Comparison of ENCODE assay signal across 18 cellular contexts in genomic region chr13:48816696-48817095, GRCh38.
DNase-seq lines count a peak whose midpoint lies in the region; ATAC-seq, FAIRE-seq and TF ChIP-seq lines count a peak whose summit lies in the region.
"Had no signal": no experiment of that assay in that cellular context is flagged by ENCODE, and none has a peak within 500 bp of the region (broad histone marks: within the 10 kb centered on the region; RNA-seq: fewer than 3 reads in every experiment).

No MANE protein-coding gene starts in this region.

- H3K36me3 ChIP-seq in HEK293 (ENCODE audit: control insufficient read depth in 2 of 2, insufficient read depth in 1 of 2, low read length in 2 of 2) (no peaks in the 10 kb centered on the region), HepG2 (replicated peaks in 1 of 2; ENCODE audit: control insufficient read depth in 1 of 2, insufficient read depth in 2 of 2, low read length in 2 of 2) (no peaks in the 10 kb centered on the region)
- H3K36me3 ChIP-seq: prostate gland had no signal

- no peak overlapping the region for H3K27ac ChIP-seq in HEK293 (ENCODE audit: extremely low read depth, low read depth, low read length)
- H3K27ac ChIP-seq in HepG2 (ENCODE audit: extremely low read length, insufficient read depth, low read length) = no peak overlapping the region
- H3K27ac ChIP-seq: 22Rv1, HL-60, prostate gland had no signal

- FAIRE-seq in HepG2 (lab: Jason Lieb, UNC) = no peak

- H3K4me3 Mint-ChIP-seq in natural killer cell treated with Interleukin-12 subunit alpha and Interleukin-12 subunit beta and Interleukin-15 and Interleukin-18, amount 100 ng/mL, for 72 hours = no peak overlapping the region

- H4K20me1 ChIP-seq in HepG2 (ENCODE audit: insufficient read depth, low read length) = no peaks in the 10 kb centered on the region

- H3K27ac Mint-ChIP-seq in natural killer cell treated with Interleukin-12 subunit alpha and Interleukin-12 subunit beta and Interleukin-15 and Interleukin-18, amount 100 ng/mL, for 72 hours = no peak overlapping the region

- ATAC-seq in SK-N-SH treated with all-trans-retinoic acid at 6 μM for 48 hours = peak; percentile 25; the same call in 1 of the 3 replicates
- no peak for ATAC-seq in HepG2
- no peak for ATAC-seq in natural killer cell treated with Interleukin-12 subunit alpha and Interleukin-12 subunit beta and Interleukin-15 and Interleukin-18, amount 100 ng/mL, for 72 hours
- ATAC-seq: left cardiac atrium had no signal

- no peak for TF ChIP-seq EP300 in HepG2 (IDR thresholded peaks at IDR 0.05; ENCODE audit: low read depth in 2 of 2, low read length in 2 of 2)
- no peak for TF ChIP-seq EP300 in HepG2 (CRISPR knock-in tag; IDR thresholded peaks at IDR 0.05; ENCODE audit: borderline replicate concordance)

- no peaks in the 10 kb centered on the region for H3K79me2 ChIP-seq in HepG2 (ENCODE audit: insufficient read depth, low read length)

- peaks cover 12 to 14% of the 10 kb centered on the region in 2 donors for H3K27me3 Mint-ChIP-seq in natural killer cell treated with Interleukin-12 subunit alpha and Interleukin-12 subunit beta and Interleukin-15 and Interleukin-18, amount 100 ng/mL, for 72 hours

- peak overlapping the region; percentile 64 for H2AFZ ChIP-seq in HepG2 (ENCODE audit: low read length)

- no peak overlapping the region for H3K4me3 ChIP-seq in HEK293 (ENCODE audit: low read depth, low read length)
- H3K4me3 ChIP-seq in HepG2 (replicated peaks in 1 of 3; ENCODE audit: insufficient read depth in 1 of 3, low read depth in 2 of 3, low read length in 3 of 3) = 0 out of 6 replicates have a peak overlapping the region, but pooled peaks of 1 of the 3 experiments have one; percentile 6
- H3K4me3 ChIP-seq: prostate gland had no signal

- no peaks in the 10 kb centered on the region for H3K36me3 Mint-ChIP-seq in natural killer cell treated with Interleukin-12 subunit alpha and Interleukin-12 subunit beta and Interleukin-15 and Interleukin-18, amount 100 ng/mL, for 72 hours

- no peak for TF ChIP-seq CTCF in HEK293 (tag by site-specific recombination; IDR thresholded peaks at IDR 0.05)
- no peak for TF ChIP-seq CTCF in HepG2 (CRISPR knock-in tag; IDR thresholded peaks at IDR 0.05)

- TF ChIP-seq RAD21 in HepG2 (CRISPR knock-in tag; IDR thresholded peaks at IDR 0.05) = no peak

- in situ Hi-C loops in HepG2 (cut with HindIII; ENCODE audit: extremely low pct_ligation_motif_present, low pct_unique_long_range_greater_than_20kb) = no loop called here

- no TSS peak for BruUV-seq in HepG2 (replicated peaks; lab: Mats Ljungman, UMichigan)

- H3K9me3 ChIP-seq in HEK293 (ENCODE audit: control insufficient read depth, insufficient read depth, low read depth, low read length) (no peaks in the 10 kb centered on the region), HepG2 (ENCODE audit: low read length) (no peaks in the 10 kb centered on the region)
- H3K9me3 ChIP-seq: Caco-2, prostate gland had no signal

- WGBS in HepG2 (ENCODE audit: low lambda C conversion rate) = 5% methylated on average over 2 of the region's 2 CpGs

- intact Hi-C loops in HepG2 (cut with micrococcal nuclease; ENCODE audit: unreplicated experiment) = no loop called here

- TF ChIP-seq POLR2A in HepG2 (IDR thresholded peaks at IDR 0.05; ENCODE audit: insufficient read depth in 1 of 2, low read depth in 2 of 2, low read length in 2 of 2) = no peak

- peak in 2 of 3 experiments; percentile 15 to 44 for DNase-seq in NCI-H1417 (lab: John Stamatoyannopoulos, UW)
- no peak for DNase-seq in NCI-H1417 treated with DMSO at 0.1 percent for 48 hours (lab: John Stamatoyannopoulos, UW)
- no peak for DNase-seq in HepG2 (ENCODE audit: low spot score)
- no peak for DNase-seq in H4 (ENCODE audit: low spot score)
- no peak for DNase-seq in natural killer cell treated with Interleukin-12 subunit alpha and Interleukin-12 subunit beta and Interleukin-15 and Interleukin-18, amount 100 ng/mL, for 72 hours (ENCODE audit: low spot score)
- no peak for DNase-seq in cerebellum (ENCODE audit: low spot score)
- DNase-seq: activated CD4-positive, alpha-beta T cell treated with anti-CD3 and anti-CD28 coated beads for 48 hours; Caco-2; GF-D8; hypothalamus; left cardiac atrium; NCI-H2171; T1000 had no signal

- H3K9me3 Mint-ChIP-seq in natural killer cell treated with Interleukin-12 subunit alpha and Interleukin-12 subunit beta and Interleukin-15 and Interleukin-18, amount 100 ng/mL, for 72 hours = no peaks in the 10 kb centered on the region

- CTCF ChIA-PET in HEK293 (lab: Yijun Ruan, JAX) = interaction anchor here (0.6 to 0.7 kb wide), 2 partner anchors 48 to 224 kb away, joined by 3 read pairs; no protein-coding TSS in a partner anchor
- CTCF ChIA-PET in HepG2 (lab: Yijun Ruan, JAX; ENCODE audit: low intra/inter-chr PET ratio, low total read pairs) = no interaction called here

- H3K4me2 ChIP-seq in HepG2 (ENCODE audit: low read depth, low read length) = peak overlapping the region; percentile 67

- peaks cover 11 to 13% of the 10 kb centered on the region in 2 donors for H3K4me1 Mint-ChIP-seq in natural killer cell treated with Interleukin-12 subunit alpha and Interleukin-12 subunit beta and Interleukin-15 and Interleukin-18, amount 100 ng/mL, for 72 hours (ENCODE audit: low read depth in 2 of 2)

- H3K9ac ChIP-seq in HepG2 (ENCODE audit: insufficient read depth, low read depth, low read length) = no peak overlapping the region

- H3K4me1 ChIP-seq in HEK293 (ENCODE audit: control insufficient read depth, insufficient read depth, low read length) (peaks cover 14% of the 10 kb centered on the region), HepG2 (ENCODE audit: insufficient read depth, low read length) (peaks cover 10% of the 10 kb centered on the region; the same call in 1 of the 2 replicates)
- H3K4me1 ChIP-seq: prostate gland had no signal

- no peaks in the 10 kb centered on the region for H3K27me3 ChIP-seq in HepG2 (ENCODE audit: control insufficient read depth in 1 of 2, insufficient read depth in 2 of 2, low read length in 2 of 2)

- POLR2A ChIA-PET in HEK293 (lab: Yijun Ruan, JAX) = interaction anchor here (0.6 kb wide), 1 partner anchor 12 kb away, joined by 3 read pairs; no protein-coding TSS in a partner anchor
- POLR2A ChIA-PET in HepG2 (lab: Yijun Ruan, JAX) = no interaction called here

TF ChIP-seq in HEK293, 187 proteins besides CTCF, POLR2A, EP300 and RAD21:
- peak; percentile 49 for TF ChIP-seq FEZF1 (tag by site-specific recombination; IDR thresholded peaks at IDR 0.05)
- TF ChIP-seq ZNF335 (tag by site-specific recombination; conservative IDR thresholded peaks at IDR 0.05) = 0 out of 2 replicates have a peak, but pooled peaks have one; percentile 12
- TF ChIP-seq ZSCAN4 (tag by site-specific recombination; IDR thresholded peaks at IDR 0.05) = no peak

TF ChIP-seq in SK-N-SH treated with all-trans-retinoic acid at 6 μM for 48 hours, 23 proteins besides CTCF, POLR2A, EP300 and RAD21 (continues in another document):
- TF ChIP-seq TSHZ2 (CRISPR knock-in tag; IDR thresholded peaks at IDR 0.05) (no peak), BACH2 (CRISPR knock-in tag; IDR thresholded peaks at IDR 0.05; ENCODE audit: borderline replicate concordance) (no peak), TOX (CRISPR knock-in tag; IDR thresholded peaks at IDR 0.05; ENCODE audit: borderline replicate concordance) (no peak)

TF ChIP-seq in HepG2, 621 proteins besides CTCF, POLR2A, EP300 and RAD21 (continues in another document):
- TF ChIP-seq ZNF543 (CRISPR knock-in tag; IDR thresholded peaks at IDR 0.05) (no peak), RAD51 (IDR thresholded peaks at IDR 0.05; ENCODE audit: borderline replicate concordance) (no peak), HMGXB3 (CRISPR knock-in tag; IDR thresholded peaks at IDR 0.05; ENCODE audit: borderline replicate concordance) (no peak), RELA (CRISPR knock-in tag; IDR thresholded peaks at IDR 0.05) (no peak), ZNF235 (CRISPR knock-in tag; IDR thresholded peaks at IDR 0.05; ENCODE audit: borderline replicate concordance) (no peak)

Comparison
In these comparisons a context has a peak if more than half of its experiments do, and no peak if none do; other contexts are left out.
1. DNase-seq: peak in NCI-H1417 (2 of 3); none in NCI-H1417 treated with DMSO at 0.1 percent for 48 hours (single experiment), HepG2 (single experiment), H4 (single experiment), natural killer cell treated with Interleukin-12 subunit alpha and Interleukin-12 subunit beta and Interleukin-15 and Interleukin-18, amount 100 ng/mL, for 72 hours (single experiment) and cerebellum (single experiment).